Comparison of ENCODE assay signal across 16 cellular contexts in the genomic region with DNA sequence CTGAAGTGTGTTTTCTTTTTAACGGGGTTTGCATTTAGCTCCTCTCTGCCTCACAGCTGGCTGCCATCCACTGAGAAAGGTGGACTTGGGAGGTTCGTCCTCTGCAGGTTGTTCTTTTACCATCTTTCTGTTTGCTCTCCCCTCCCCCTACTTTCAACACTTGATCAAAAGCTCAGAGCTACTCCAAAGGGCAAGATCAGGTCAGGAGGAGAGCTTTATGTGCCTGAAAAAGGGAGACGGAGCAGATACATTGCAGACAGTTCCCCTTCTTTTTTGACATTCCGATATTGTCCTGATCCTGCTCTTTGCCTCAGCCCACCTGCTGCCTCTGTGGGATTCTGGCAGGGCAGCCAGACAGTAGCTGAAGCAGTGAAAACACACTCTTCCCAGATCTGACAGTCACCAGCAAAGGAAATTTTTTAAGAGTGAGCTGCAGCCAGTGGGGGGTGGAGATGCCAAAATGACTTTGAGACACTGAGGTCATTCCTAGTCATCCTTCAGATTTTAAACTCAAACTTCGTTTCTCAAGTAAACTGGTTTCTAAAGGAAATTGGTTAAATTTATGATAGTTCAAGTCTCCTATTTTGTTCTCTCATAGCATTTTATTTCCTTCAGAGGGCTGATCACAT. TPM values are rescaled to one million over a fixed set of nuclear protein-coding genes. Genes with fewer than 3 reads are reported as not detected.
DNase-seq lines count a peak whose midpoint lies in the region; FAIRE-seq and TF ChIP-seq lines count a peak whose summit lies in the region.
"Had no signal": no experiment of that assay in that cellular context is flagged by ENCODE, and none has a peak within 500 bp of the region (broad histone marks: within the 10 kb centered on the region; RNA-seq: fewer than 3 reads in every experiment).

No MANE protein-coding gene starts in this region.

- no peaks in the 10 kb centered on the region for H3K9me2 ChIP-seq in GM23248 (ENCODE audit: insufficient read depth)

- peak overlapping the region; percentile 86 for H3K27ac Mint-ChIP-seq in astrocyte (ENCODE audit: unreplicated experiment)
- H3K27ac Mint-ChIP-seq: CD14-positive monocyte, immature natural killer cell had no signal

- DNase-seq in GM23248 (peak; percentile 86), astrocyte (ENCODE audit: low read depth) (peak; percentile 61), iris pigment epithelial cell (ENCODE audit: low read depth) (peak; percentile 41), NCI-H2081 treated with DMSO at 0.1 percent for 48 hours (lab: John Stamatoyannopoulos, UW) (no peak), NCI-H1694 (lab: John Stamatoyannopoulos, UW) (no peak)
- DNase-seq in central memory CD4-positive, alpha-beta T cell, result no peak
- DNase-seq: activated effector memory CD4-positive, alpha-beta T cell treated with Interleukin-2 at 50 U/mL for 16 hours; aorta; immature natural killer cell; midbrain; NCI-H1048; NCI-H226 had no signal

- H3K27ac ChIP-seq in GM23248, result no peak overlapping the region
- H3K27ac ChIP-seq in astrocyte (ENCODE audit: low read depth, low read length), result peak overlapping the region; percentile 52
- H3K27ac ChIP-seq: suprapubic skin had no signal

- H3F3A ChIP-seq in GM23248 (ENCODE audit: insufficient read depth), result peaks cover 13% of the 10 kb centered on the region; the same call in 1 of the 2 replicates

- H3K9me3 ChIP-seq in GM23248 (ENCODE audit: low read depth) (no peaks in the 10 kb centered on the region), astrocyte (ENCODE audit: insufficient read depth, low read depth, low read length) (no peaks in the 10 kb centered on the region), skeletal muscle satellite cell (replicated peaks; ENCODE audit: low read length) (no peaks in the 10 kb centered on the region)
- H3K9me3 ChIP-seq: suprapubic skin had no signal

- peak overlapping the region; percentile 27 for H3K4me3 Mint-ChIP-seq in astrocyte (ENCODE audit: unreplicated experiment)
- H3K4me3 Mint-ChIP-seq: CD14-positive monocyte, immature natural killer cell had no signal

- FAIRE-seq in astrocyte (lab: Jason Lieb, UNC), result no peak
- FAIRE-seq: frontal cortex had no signal

- H3K36me3 ChIP-seq in GM23248 (ENCODE audit: low read depth) (no peaks in the 10 kb centered on the region; the same call in 1 of the 2 replicates), astrocyte (ENCODE audit: insufficient read depth, low read length) (no peaks in the 10 kb centered on the region), skeletal muscle satellite cell (ENCODE audit: insufficient read depth, low read length) (no peaks in the 10 kb centered on the region)
- H3K36me3 ChIP-seq: suprapubic skin had no signal

- peaks cover 4% of the 10 kb centered on the region for H3K36me3 Mint-ChIP-seq in astrocyte (ENCODE audit: low read depth, unreplicated experiment)
- H3K36me3 Mint-ChIP-seq: immature natural killer cell had no signal

- in situ Hi-C loops in GM23248 (cut with MboI), result no loop called here

- H3K4me1 ChIP-seq in GM23248 (ENCODE audit: insufficient read depth) (peaks cover 12% of the 10 kb centered on the region), astrocyte (ENCODE audit: insufficient read depth, low read length) (peaks cover 12% of the 10 kb centered on the region), skeletal muscle satellite cell (ENCODE audit: control insufficient read depth, insufficient read depth, low read length) (peaks cover 18% of the 10 kb centered on the region)
- H3K4me1 ChIP-seq: suprapubic skin had no signal

- H3K4me1 Mint-ChIP-seq in astrocyte (ENCODE audit: low read depth, unreplicated experiment), result peaks cover 40% of the 10 kb centered on the region
- H3K4me1 Mint-ChIP-seq: CD14-positive monocyte had no signal

- H3K9ac ChIP-seq in GM23248, result no peak overlapping the region; the same call in 1 of the 2 replicates
- H3K9ac ChIP-seq in astrocyte (ENCODE audit: low read length), result peak overlapping the region; percentile 34
- H3K9ac ChIP-seq in skeletal muscle satellite cell (ENCODE audit: low read depth, low read length), result no peak overlapping the region

- H3K27me3 Mint-ChIP-seq in astrocyte (ENCODE audit: low read depth, unreplicated experiment), result no peaks in the 10 kb centered on the region

- H3K79me2 ChIP-seq in GM23248 (ENCODE audit: insufficient read depth), result no peaks in the 10 kb centered on the region
- no peaks in the 10 kb centered on the region for H3K79me2 ChIP-seq in astrocyte (ENCODE audit: insufficient read depth, low read length)

- H3K27me3 ChIP-seq in GM23248 (replicated peaks; ENCODE audit: insufficient read depth), result no peaks in the 10 kb centered on the region
- H3K27me3 ChIP-seq in astrocyte (ENCODE audit: insufficient read depth, low read length), result no peaks in the 10 kb centered on the region
- H3K27me3 ChIP-seq in skeletal muscle satellite cell (ENCODE audit: control insufficient read depth, insufficient read depth, low read length), result no peaks in the 10 kb centered on the region
- H3K27me3 ChIP-seq: suprapubic skin had no signal

- no peaks in the 10 kb centered on the region for H4K20me1 ChIP-seq in GM23248 (ENCODE audit: insufficient read depth)
- H4K20me1 ChIP-seq in astrocyte (ENCODE audit: insufficient read depth, low read length), result no peaks in the 10 kb centered on the region

- H3K4me2 ChIP-seq in GM23248 (ENCODE audit: unreplicated experiment), result peak overlapping the region; percentile 15
- H3K4me2 ChIP-seq in astrocyte (ENCODE audit: low read length), result peak overlapping the region; percentile 71
- H3K4me2 ChIP-seq in skeletal muscle satellite cell (ENCODE audit: low read length), result peak overlapping the region; percentile 17

- TF ChIP-seq CTCF in astrocyte (IDR thresholded peaks at IDR 0.05; ENCODE audit: insufficient read depth, low read depth, low read length), result no peak

- no peaks in the 10 kb centered on the region for H3K9me3 Mint-ChIP-seq in astrocyte (ENCODE audit: unreplicated experiment)
- H3K9me3 Mint-ChIP-seq: immature natural killer cell had no signal

- WGBS in GM23248 (ENCODE audit: low coverage in 1 of 2, low lambda C conversion rate in 2 of 2, missing lambda C conversion rate in 2 of 2), 2 experiments, result 30 to 32% methylated on average over 5 of the region's 5 CpGs

- H3K4me3 ChIP-seq in GM23248 (no peak overlapping the region), astrocyte (ENCODE audit: insufficient read depth, low read depth, low read length) (no peak overlapping the region), skeletal muscle satellite cell (ENCODE audit: low read length) (no peak overlapping the region)
- H3K4me3 ChIP-seq: suprapubic skin had no signal

- H2AFZ ChIP-seq in GM23248 (no peak overlapping the region), astrocyte (ENCODE audit: low read depth, low read length) (no peak overlapping the region)

RNA-seq across cellular contexts. Expression of a gene that starts 26.5 kb away (rescaled TPM):
- total RNA-seq in GM23248 (2014; rRNA removed; shearing (Covaris generic)), result not detected in 2 replicates
- not detected in 2 replicates for polyA plus RNA-seq in GM23248 (2016; fragmentation: Nextera tagmentation; extraction: Ambion mirVana)
- total RNA-seq in astrocyte, result not detected in 2 replicates
- total RNA-seq in skeletal muscle satellite cell (2012; rRNA removed), result not detected in 2 replicates
- total RNA-seq: aorta, frontal cortex, suprapubic skin had no signal
- polyA plus RNA-seq: CD14-positive monocyte, immature natural killer cell had no signal

Comparison
In these comparisons a context has a peak if more than half of its experiments do, and no peak if none do; other contexts are left out.
1. DNase-seq: peak in GM23248 (single experiment), astrocyte (single experiment) and iris pigment epithelial cell (single experiment); none in NCI-H2081 treated with DMSO at 0.1 percent for 48 hours (single experiment), central memory CD4-positive, alpha-beta T cell (single experiment) and NCI-H1694 (single experiment).
2. H3K4me2 ChIP-seq: peak in every context shown above with its lines; median percentile 71 in astrocyte; 17 in skeletal muscle satellite cell; 15 in GM23248.